ENCODE assay signal across 23 cellular contexts in genomic region chr3:118705827-118706226, GRCh38.
"Had no signal": no experiment of that assay in that cellular context is flagged by ENCODE, and none has a peak within 500 bp of the region (broad histone marks: within the 10 kb centered on the region; RNA-seq: fewer than 3 reads in every experiment).

No MANE protein-coding gene starts in this region.

- H3K27me3 ChIP-seq: brain microvascular endothelial cell had no signal

- H3K27ac ChIP-seq: brain microvascular endothelial cell, cardiac muscle cell, PC-9, SK-N-MC, VCaP had no signal

- H3K27me3 Mint-ChIP-seq: activated naive CD4-positive, alpha-beta T cell treated with anti-CD3 and anti-CD28 coated beads, Interleukin-2, amount 10 ng/mL, durations not matched to agents 7 days and 5 days; activated naive CD8-positive, alpha-beta T cell treated with anti-CD3 and anti-CD28 coated beads for 36 hours; T-cell had no signal

- H3K9me3 Mint-ChIP-seq: activated CD8-positive, alpha-beta T cell treated with anti-CD3 and anti-CD28 coated beads for 36 hours; activated naive CD4-positive, alpha-beta T cell treated with anti-CD3 and anti-CD28 coated beads, Interleukin-2, amount 10 ng/mL, durations not matched to agents 7 days and 5 days; activated naive CD8-positive, alpha-beta T cell treated with anti-CD3 and anti-CD28 coated beads for 36 hours; activated T-helper 2 cell treated with anti-CD3 and anti-CD28 coated beads, Interferon-gamma antibody, Interleukin-2, Interleukin-4, amounts not matched to agents 10 μg/mL and 5 μg/mL and 100 μg/mL, durations not matched to agents 14 hours and 24 hours and 36 hours had no signal

- H3K27ac Mint-ChIP-seq: activated CD8-positive, alpha-beta T cell treated with anti-CD3 and anti-CD28 coated beads for 36 hours; activated naive CD4-positive, alpha-beta T cell treated with anti-CD3 and anti-CD28 coated beads, Interleukin-2, amount 10 ng/mL, durations not matched to agents 7 days and 5 days; activated naive CD8-positive, alpha-beta T cell treated with anti-CD3 and anti-CD28 coated beads for 36 hours; activated T-cell treated with anti-CD3 and anti-CD28 coated beads, Interleukin-2, amount 50 U/mL, for 72 hours; activated T-helper 2 cell treated with anti-CD3 and anti-CD28 coated beads, Interferon-gamma antibody, Interleukin-2, Interleukin-4, amounts not matched to agents 10 μg/mL and 5 μg/mL and 100 μg/mL, durations not matched to agents 14 hours and 24 hours and 36 hours; T-cell had no signal

- H3K36me3 Mint-ChIP-seq: activated naive CD4-positive, alpha-beta T cell treated with anti-CD3 and anti-CD28 coated beads, Interleukin-2, amount 10 ng/mL, durations not matched to agents 7 days and 5 days; activated naive CD8-positive, alpha-beta T cell treated with anti-CD3 and anti-CD28 coated beads for 36 hours; T-cell had no signal

- H3K4me3 ChIP-seq: cardiac muscle cell, PC-9, SK-N-MC had no signal

- DNase-seq: activated CD4-positive, CD25-positive, alpha-beta regulatory T cell; activated CD8-positive, alpha-beta memory T cell treated with anti-CD3 and anti-CD28 coated beads, Interleukin-2, amount 50 U/mL, for 4 hours; activated CD8-positive, alpha-beta T cell treated with anti-CD3 and anti-CD28 coated beads for 36 hours; activated gamma-delta T cell treated with Interleukin-2 at 50 U/mL for 16 hours; activated naive CD4-positive, alpha-beta T cell treated with anti-CD3 and anti-CD28 coated beads, Interleukin-2, amount 10 ng/mL, durations not matched to agents 7 days and 5 days; activated naive CD8-positive, alpha-beta T cell treated with anti-CD3 and anti-CD28 coated beads for 36 hours; activated T-cell treated with anti-CD3 and anti-CD28 coated beads, Interleukin-2, amount 50 U/mL, for 72 hours; brain microvascular endothelial cell; Kasumi-1; KBM-7; NCI-H1092; NCI-H1417; NCI-H2029 treated with DMSO at 0.1 percent for 48 hours; NCI-H446 treated with DMSO at 0.1 percent for 48 hours; NCI-H526 treated with DMSO at 0.1 percent for 48 hours; PC-9; T-cell; T-helper 2 cell; T1000 had no signal

- H3K4me1 Mint-ChIP-seq: activated naive CD4-positive, alpha-beta T cell treated with anti-CD3 and anti-CD28 coated beads, Interleukin-2, amount 10 ng/mL, durations not matched to agents 7 days and 5 days; activated naive CD8-positive, alpha-beta T cell treated with anti-CD3 and anti-CD28 coated beads for 36 hours; T-cell had no signal

- H3K36me3 ChIP-seq: brain microvascular endothelial cell, cardiac muscle cell had no signal

- H3K4me3 Mint-ChIP-seq: activated CD8-positive, alpha-beta T cell treated with anti-CD3 and anti-CD28 coated beads for 36 hours; activated naive CD4-positive, alpha-beta T cell treated with anti-CD3 and anti-CD28 coated beads, Interleukin-2, amount 10 ng/mL, durations not matched to agents 7 days and 5 days; activated naive CD8-positive, alpha-beta T cell treated with anti-CD3 and anti-CD28 coated beads for 36 hours; activated T-cell treated with anti-CD3 and anti-CD28 coated beads, Interleukin-2, amount 50 U/mL, for 72 hours; T-cell had no signal
